8 cellular contexts compared by ENCODE assay signal in genomic region chr19:35628264-35628564, GRCh38. TPM values are rescaled to one million over a fixed set of nuclear protein-coding genes. Genes with fewer than 3 reads are reported as not detected.
DNase-seq lines count a peak whose midpoint lies in the region; ATAC-seq and TF ChIP-seq lines count a peak whose summit lies in the region.

No MANE protein-coding gene starts in this region.

- H3K4me2 ChIP-seq in smooth muscle cell = peak overlapping the region; percentile 89

- H3K27ac ChIP-seq in right cardiac atrium (ENCODE audit: low read length) (peak overlapping the region; percentile 97), smooth muscle cell (ENCODE audit: low read depth) (peak overlapping the region; percentile 86)

- no peaks in the 10 kb centered on the region for H3K9me3 ChIP-seq in right cardiac atrium (ENCODE audit: control insufficient read depth, low read length)
- H3K9me3 ChIP-seq in smooth muscle cell (replicated peaks; ENCODE audit: low read depth) = no peaks in the 10 kb centered on the region

- TF ChIP-seq CTCF in WI38 (IDR thresholded peaks at IDR 0.05; ENCODE audit: low read depth, low read length) (no peak), smooth muscle cell (IDR thresholded peaks at IDR 0.05; ENCODE audit: borderline replicate concordance, insufficient read depth, poor library complexity, severe bottlenecking) (no peak)

- H2AFZ ChIP-seq in smooth muscle cell (ENCODE audit: low read depth) = peak overlapping the region; percentile 82

- intact Hi-C loops in right cardiac atrium (cut with DNase I) = no loop called here

- H3F3A ChIP-seq in smooth muscle cell (ENCODE audit: low read depth) = no peaks in the 10 kb centered on the region

- ATAC-seq in GM21515 (IDR thresholded peaks at IDR 0.05; ENCODE audit: unreplicated experiment) (peak; percentile 4), right cardiac atrium (no peak), esophagus mucosa (no peak), HG02571 (IDR thresholded peaks at IDR 0.05; ENCODE audit: unreplicated experiment) (no peak)

- H3K36me3 ChIP-seq in smooth muscle cell (ENCODE audit: low read depth) = no peaks in the 10 kb centered on the region

- DNase-seq in right cardiac atrium = no peak
- DNase-seq in smooth muscle cell (lab: John Stamatoyannopoulos, UW; ENCODE audit: unreplicated experiment) = no peak
- DNase-seq in KG1 (lab: John Stamatoyannopoulos, UW) = no peak
- DNase-seq in effector CD8-positive, alpha-beta T cell (lab: John Stamatoyannopoulos, UW) = no peak

- no peaks in the 10 kb centered on the region for H4K20me1 ChIP-seq in smooth muscle cell (ENCODE audit: low read depth)

- 8% methylated on average over 9 of the region's 9 CpGs for WGBS in right cardiac atrium
- 37% methylated on average over 9 of the region's 9 CpGs for WGBS in smooth muscle cell (ENCODE audit: low lambda C conversion rate)

- peak overlapping the region; percentile 78 for H3K9ac ChIP-seq in smooth muscle cell (ENCODE audit: low read depth)

- H3K4me3 ChIP-seq in WI38 (ENCODE audit: low read depth, low read length) (peak overlapping the region; percentile 98), right cardiac atrium (ENCODE audit: low read length) (peak overlapping the region; percentile 73), smooth muscle cell (peak overlapping the region; percentile 94)

- H3K27me3 ChIP-seq in right cardiac atrium (ENCODE audit: control insufficient read depth, insufficient read depth) = no peaks in the 10 kb centered on the region
- H3K27me3 ChIP-seq in smooth muscle cell (ENCODE audit: low read depth) = no peaks in the 10 kb centered on the region

- H3K79me2 ChIP-seq in smooth muscle cell (ENCODE audit: low read depth) = peaks cover 19% of the 10 kb centered on the region

- no peaks in the 10 kb centered on the region for H3K4me1 ChIP-seq in right cardiac atrium (ENCODE audit: control insufficient read depth, insufficient read depth, low read length)
- H3K4me1 ChIP-seq in smooth muscle cell (ENCODE audit: low read depth) = peaks cover 13% of the 10 kb centered on the region

RNA-seq across cellular contexts. Expression of gene RBM42, which starts 0.6 kb away (rescaled TPM):
- total RNA-seq in right cardiac atrium = 10 to 100 TPM; 52.0 to 57.9 (median 54.2) TPM
- 50.9 TPM for polyA plus RNA-seq in right cardiac atrium
- total RNA-seq in smooth muscle cell = 37.2 and 42.4 TPM in 2 replicates
- polyA plus RNA-seq in smooth muscle cell = 143 and 155 TPM in 2 replicates
- total RNA-seq in esophagus mucosa = 52.7 TPM

RNA-seq across cellular contexts. Expression of gene ETV2, which starts 13.3 kb away (rescaled TPM):
- total RNA-seq in right cardiac atrium (1 to 10 TPM in 1 of 4 donors, under 1 TPM in 2, not detected in 1; 0.41 to 1.0 (median 0.59) TPM), smooth muscle cell (not detected in 2 replicates), esophagus mucosa (2.2 TPM)
- polyA plus RNA-seq in right cardiac atrium (0.77 TPM), smooth muscle cell (2.9 and 3.8 TPM in 2 replicates)

RNA-seq across cellular contexts. Expression of gene HAUS5, which starts 15.7 kb away (rescaled TPM):
- total RNA-seq in right cardiac atrium = 1 to 10 TPM; 3.1 to 5.6 (median 4.8) TPM
- polyA plus RNA-seq in right cardiac atrium = 4.5 TPM
- total RNA-seq in smooth muscle cell = 6.3 and 6.4 TPM in 2 replicates
- 14.0 and 15.8 TPM in 2 replicates for polyA plus RNA-seq in smooth muscle cell
- total RNA-seq in esophagus mucosa = 15.4 TPM

RNA-seq across cellular contexts. Expression of gene COX6B1, which starts 19.9 kb away (rescaled TPM):
- 1,000 to 10,000 TPM in 3 of 4 donors, 100 to 1,000 TPM in 1; 899 to 1,285 (median 1,111) TPM for total RNA-seq in right cardiac atrium
- 3,084 TPM for polyA plus RNA-seq in right cardiac atrium
- total RNA-seq in smooth muscle cell = 521 and 971 TPM in 2 replicates
- polyA plus RNA-seq in smooth muscle cell = 622 and 683 TPM in 2 replicates
- total RNA-seq in esophagus mucosa = 553 TPM

RNA-seq across cellular contexts. Expression of gene UPK1A, which starts 38.1 kb away (rescaled TPM):
- total RNA-seq in right cardiac atrium (not detected), smooth muscle cell (4.2 TPM in 1 of 2 replicates, not detected in the other), esophagus mucosa (3.8 TPM)
- polyA plus RNA-seq in right cardiac atrium (not detected), smooth muscle cell (1.0 TPM in 1 of 2 replicates, not detected in the other)
